1 cellular context compared by ENCODE assay signal in genomic region chr12:130702966-130703732, GRCh38.
TF ChIP-seq lines count a peak whose summit lies in the region.

No MANE protein-coding gene starts in this region.

TF ChIP-seq in H1, 55 proteins besides CTCF, POLR2A, EP300 and RAD21:
- no peak for TF ChIP-seq EZH2 (IDR thresholded peaks at IDR 0.05; ENCODE audit: low read depth, low read length, severe bottlenecking)
- TF ChIP-seq USF2 (IDR thresholded peaks at IDR 0.05; ENCODE audit: low read length), result 0 out of 2 replicates have a peak, but pooled peaks have one; percentile 13
